Comparison of ENCODE assay signal across 19 cellular contexts in genomic region chr10:114283535-114283934, GRCh38. TPM values are rescaled to one million over a fixed set of nuclear protein-coding genes. Genes with fewer than 3 reads are reported as not detected.
"Had no signal": no experiment of that assay in that cellular context is flagged by ENCODE, and none has a peak within 500 bp of the region (broad histone marks: within the 10 kb centered on the region; RNA-seq: fewer than 3 reads in every experiment).

No MANE protein-coding gene starts in this region.

- H3K36me3 Mint-ChIP-seq: IgD-negative memory B cell had no signal

- H3K27ac Mint-ChIP-seq: IgD-negative memory B cell had no signal

- H3K9me3 Mint-ChIP-seq: IgD-negative memory B cell had no signal

- H3K4me3 Mint-ChIP-seq: IgD-negative memory B cell had no signal

- DNase-seq: Kasumi-1, MM.1S, NCI-H1092 treated with DMSO at 0.1 percent for 48 hours, NCI-H1436, NCI-H1930, NCI-H2081, NCI-H2107, NCI-H2227 treated with DMSO at 0.1 percent for 48 hours, NCI-H524, NCI-H526 treated with DMSO at 0.1 percent for 48 hours, NCI-H748 treated with DMSO at 0.1 percent for 48 hours, Right ventricle myocardium superior, RPMI8226, SIG-M5 had no signal

- ATAC-seq: K562 had no signal

RNA-seq across cellular contexts. Expression of gene VWA2, which starts 44.5 kb away (rescaled TPM):
- total RNA-seq: K562, M059J, NCI-H460, SJSA1 had no signal
